Comparison of ENCODE assay signal across 11 cellular contexts in the genomic region with DNA sequence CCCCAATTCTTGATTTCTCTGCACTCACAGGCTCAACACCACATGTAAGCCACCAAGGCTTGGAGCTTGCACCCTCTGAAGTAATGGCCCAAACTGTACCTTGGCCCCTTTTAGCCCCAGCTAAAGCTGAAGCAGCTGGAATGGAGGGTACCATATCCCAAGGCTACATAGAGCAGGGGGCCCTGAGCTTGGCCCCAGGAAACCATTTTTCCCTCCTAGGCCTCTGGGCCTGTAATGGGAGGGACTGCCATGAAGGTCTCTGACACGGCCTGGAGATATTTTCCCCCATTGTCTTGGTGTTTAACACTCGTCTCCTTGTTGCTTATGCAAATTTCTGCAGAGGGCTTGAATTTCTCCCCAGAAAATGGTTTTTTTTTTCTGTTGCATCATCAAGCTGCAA.
"Had no signal": no experiment of that assay in that cellular context is flagged by ENCODE, and none has a peak within 500 bp of the region (broad histone marks: within the 10 kb centered on the region; RNA-seq: fewer than 3 reads in every experiment).

No MANE protein-coding gene starts in this region.

- H3K27ac Mint-ChIP-seq: GM23338, H9, HFFc6 had no signal

- H2AFZ ChIP-seq: GM23248, GM23338 had no signal

- H3K4me3 Mint-ChIP-seq: GM23338, H9, HFFc6 had no signal

- ATAC-seq: GM23338, HCT116 had no signal

- H3K27ac ChIP-seq: GM23248 had no signal

- DNase-seq: GM23248, GOT3, H7, H9, HCEC 1CT, HFFc6 had no signal

- H3K9ac ChIP-seq: GM23248 had no signal

- H3K36me3 ChIP-seq: HAP-1 had no signal

- H3K4me3 ChIP-seq: GM23248, GM23338, HAP-1 had no signal

- H3K4me2 ChIP-seq: GM23338 had no signal

- H3K4me1 ChIP-seq: HAP-1 had no signal

- FAIRE-seq: H1, H54 had no signal
